6 cellular contexts compared by ENCODE assay signal in genomic region chr6:32193096-32193495, GRCh38. TPM values are rescaled to one million over a fixed set of nuclear protein-coding genes. Genes with fewer than 3 reads are reported as not detected.
A peak's percentile ranks its signal among the peaks of the same experiment; 100 is the strongest.
DNase-seq lines count a peak whose midpoint lies in the region; ATAC-seq and TF ChIP-seq lines count a peak whose summit lies in the region.
"Not testable (repeated sequence)": the region's sequence is repeated elsewhere in the genome, so short reads cannot be mapped to it uniquely, and the experiment has no call there.

No MANE protein-coding gene starts in this region.

- H3K27ac ChIP-seq in RWPE2 (ENCODE audit: poor library complexity, severe bottlenecking) (peak overlapping the region; percentile 81), adrenal gland (peak overlapping the region in 3 of 5 donors; percentile 33 to 94 (median 79)), foreskin keratinocyte (peak overlapping the region; percentile 50), substantia nigra (ENCODE audit: low read depth, low read length, poor library complexity, severe bottlenecking) (peak overlapping the region; percentile 98)
- H3K27ac ChIP-seq in naive thymus-derived CD4-positive, alpha-beta T cell (ENCODE audit: low read depth, low read length), result peak overlapping the region; percentile 97

- CTCF ChIA-PET in naive thymus-derived CD4-positive, alpha-beta T cell (lab: Charles Lee), result interaction anchor here (0.6 to 1.6 kb wide), 8 partner anchors 10 to 1363 kb away, joined by 3 to 10 read pairs (median 4); partner anchors contain the start of gene FKBPL

- POLR2A ChIA-PET in naive thymus-derived CD4-positive, alpha-beta T cell (lab: Charles Lee), result interaction anchor here (0.6 to 10.6 kb wide), 14 partner anchors 13 to 1462 kb away, joined by 3 to 259 read pairs (median 6); partner anchors contain the start of genes AGPAT1, ATF6B, BAG6 and BRD2

- peaks cover 36 to 53% (median 40%) of the 10 kb centered on the region in 7 donors for H3K4me1 Mint-ChIP-seq in naive thymus-derived CD4-positive, alpha-beta T cell

- TF ChIP-seq CTCF in RWPE2 (IDR thresholded peaks at IDR 0.05; ENCODE audit: poor library complexity, severe bottlenecking); adrenal gland (IDR thresholded peaks at IDR 0.05); foreskin keratinocyte (conservative IDR thresholded peaks at IDR 0.05): not testable (repeated sequence)

- not testable (repeated sequence) for H3K36me3 ChIP-seq in RWPE2 (ENCODE audit: low read depth); adrenal gland (replicated peaks in 1 of 2)
- H3K36me3 ChIP-seq in naive thymus-derived CD4-positive, alpha-beta T cell (ENCODE audit: control insufficient read depth in 2 of 3, insufficient read depth in 3 of 3, low read length in 3 of 3), result peaks cover 0 to 24% (median 0%) of the 10 kb centered on the region in 3 experiments

- ATAC-seq in RWPE2 (ENCODE audit: low read depth); foreskin keratinocyte; naive thymus-derived CD4-positive, alpha-beta T cell: not testable (repeated sequence)

- peak overlapping the region; percentile 84 to 100 (median 97) for H3K27ac Mint-ChIP-seq in naive thymus-derived CD4-positive, alpha-beta T cell

- H3K36me3 Mint-ChIP-seq in naive thymus-derived CD4-positive, alpha-beta T cell, result peaks cover 7 to 32% (median 16%) of the 10 kb centered on the region in 5 donors

- H3K9me3 ChIP-seq in RWPE2 (ENCODE audit: severe bottlenecking); adrenal gland (replicated peaks in 1 of 3); naive thymus-derived CD4-positive, alpha-beta T cell (ENCODE audit: control insufficient read depth in 2 of 3, low read length in 3 of 3): not testable (repeated sequence)

- H3K4me3 Mint-ChIP-seq in naive thymus-derived CD4-positive, alpha-beta T cell, result peak overlapping the region; percentile 92 to 100 (median 98)

- WGBS in adrenal gland, 4 donors, result 79 to 84% (median 83%) methylated on average over 13 of the region's 13 CpGs

- intact Hi-C loops in adrenal gland (cut with DNase I), result loop anchor here in 1 of 2 donors (5.0 kb wide), 1 partner anchor 81 kb away; no protein-coding TSS in a partner anchor
- intact Hi-C loops in naive thymus-derived CD4-positive, alpha-beta T cell (cut with micrococcal nuclease), result loop anchor here (2.0 to 10.0 kb wide), 6 partner anchors 296 to 1222 kb away; partner anchors contain the start of genes B3GALT4 (in 1 of the 2), CUTA (in 1 of the 2), EHMT2 (in 1 of the 2) and HSPA1B (in 1 of the 2)

- H3K9me3 Mint-ChIP-seq in naive thymus-derived CD4-positive, alpha-beta T cell, result not testable (repeated sequence)

- peak overlapping the region; percentile 63; the same call in 1 of the 2 replicates for H3K4me3 ChIP-seq in GM08714 (ENCODE audit: low read length)
- H3K4me3 ChIP-seq in RWPE2 (ENCODE audit: severe bottlenecking); adrenal gland: not testable (repeated sequence)
- peak overlapping the region; percentile 94 for H3K4me3 ChIP-seq in naive thymus-derived CD4-positive, alpha-beta T cell (ENCODE audit: low read length)

- H3K4me1 ChIP-seq in RWPE2 (ENCODE audit: insufficient read depth, poor library complexity, severe bottlenecking) (peaks cover 11% of the 10 kb centered on the region), adrenal gland (replicated peaks in 1 of 2) (peaks cover 21 to 47% of the 10 kb centered on the region in 2 donors), foreskin keratinocyte (peaks cover 11% of the 10 kb centered on the region)
- peaks cover 27 to 39% of the 10 kb centered on the region in 2 donors for H3K4me1 ChIP-seq in naive thymus-derived CD4-positive, alpha-beta T cell (ENCODE audit: control insufficient read depth in 2 of 2, insufficient read depth in 2 of 2, low read length in 2 of 2)

- not testable (repeated sequence) for H3K27me3 Mint-ChIP-seq in naive thymus-derived CD4-positive, alpha-beta T cell

- not testable (repeated sequence) for TF ChIP-seq POLR2A in adrenal gland (IDR thresholded peaks at IDR 0.05)

- DNase-seq in RWPE2 (ENCODE audit: low spot score); foreskin keratinocyte; naive thymus-derived CD4-positive, alpha-beta T cell; substantia nigra (lab: John Stamatoyannopoulos, UW): not testable (repeated sequence)
- peak in 1 of 7 donors; percentile 16 for DNase-seq in adrenal gland

- not testable (repeated sequence) for H3K27me3 ChIP-seq in RWPE2 (ENCODE audit: insufficient read depth, poor library complexity, severe bottlenecking); adrenal gland; foreskin keratinocyte; naive thymus-derived CD4-positive, alpha-beta T cell (ENCODE audit: control insufficient read depth in 2 of 2, insufficient read depth in 2 of 2, low read length in 2 of 2)

RNA-seq across cellular contexts. Expression of gene GPSM3, which starts 0.7 kb away (rescaled TPM):
- total RNA-seq in adrenal gland (10 to 100 TPM; 12.7 to 40.3 (median 19.2) TPM), foreskin keratinocyte (12.3 and 13.2 TPM in 2 replicates)
- polyA plus RNA-seq in adrenal gland (10 to 100 TPM in 2 of 3 donors, 1 to 10 TPM in 1; 4.8 to 32.2 (median 15.9) TPM), foreskin keratinocyte (18.5 and 19.1 TPM in 2 replicates)
- 100 to 1,000 TPM; 268 to 325 (median 277) TPM for total RNA-seq in naive thymus-derived CD4-positive, alpha-beta T cell
- polyA plus RNA-seq in naive thymus-derived CD4-positive, alpha-beta T cell, result 100 to 1,000 TPM; 148 to 178 TPM

RNA-seq across cellular contexts. Expression of gene PBX2, which starts 3.1 kb away (rescaled TPM):
- total RNA-seq in adrenal gland (100 to 1,000 TPM in 1 of 8 donors, 10 to 100 TPM in 7; 37.4 to 109 (median 61.3) TPM), foreskin keratinocyte (37.3 and 38.5 TPM in 2 replicates)
- polyA plus RNA-seq in adrenal gland (100 to 1,000 TPM in 1 of 3 donors, 10 to 100 TPM in 2; 46.6 to 211 (median 85.1) TPM), foreskin keratinocyte (33.4 and 39.0 TPM in 2 replicates)
- 100 to 1,000 TPM; 105 to 221 (median 144) TPM for total RNA-seq in naive thymus-derived CD4-positive, alpha-beta T cell
- 1 to 10 TPM; 2.5 to 3.0 TPM for polyA plus RNA-seq in naive thymus-derived CD4-positive, alpha-beta T cell

RNA-seq across cellular contexts. Expression of gene AGER, which starts 9.0 kb away (rescaled TPM):
- 1 to 10 TPM in 7 of 8 donors, not detected in 1; 1.4 to 9.7 (median 2.7) TPM for total RNA-seq in adrenal gland
- polyA plus RNA-seq in adrenal gland, result 10 to 100 TPM in 2 of 3 donors, 1 to 10 TPM in 1; 1.7 to 63.9 (median 18.1) TPM
- 2.7 and 3.2 TPM in 2 replicates for total RNA-seq in foreskin keratinocyte
- polyA plus RNA-seq in foreskin keratinocyte, result 5.6 and 6.7 TPM in 2 replicates
- 10 to 100 TPM; 32.6 to 92.2 (median 38.0) TPM for total RNA-seq in naive thymus-derived CD4-positive, alpha-beta T cell
- under 1 TPM in 1 of 2 donors, not detected in 1; 0.47 TPM for polyA plus RNA-seq in naive thymus-derived CD4-positive, alpha-beta T cell

RNA-seq across cellular contexts. Expression of gene RNF5, which starts 14.9 kb away (rescaled TPM):
- total RNA-seq in adrenal gland, result 100 to 1,000 TPM in 6 of 8 donors, 10 to 100 TPM in 2; 90.6 to 146 (median 116) TPM
- polyA plus RNA-seq in adrenal gland, result 100 to 1,000 TPM in 1 of 3 donors, 10 to 100 TPM in 2; 47.2 to 120 (median 93.2) TPM
- total RNA-seq in foreskin keratinocyte, result 32.3 and 32.7 TPM in 2 replicates
- polyA plus RNA-seq in foreskin keratinocyte, result 54.0 and 54.7 TPM in 2 replicates
- total RNA-seq in naive thymus-derived CD4-positive, alpha-beta T cell, result 10 to 100 TPM; 17.0 to 50.6 (median 40.9) TPM
- 100 to 1,000 TPM; 107 to 111 TPM for polyA plus RNA-seq in naive thymus-derived CD4-positive, alpha-beta T cell

RNA-seq across cellular contexts. Expression of gene AGPAT1, which starts 17.2 kb away (rescaled TPM):
- total RNA-seq in adrenal gland, result 10 to 100 TPM; 51.9 to 91.9 (median 70.2) TPM
- polyA plus RNA-seq in adrenal gland, result 10 to 100 TPM; 63.5 to 75.8 (median 70.1) TPM
- 57.1 and 61.4 TPM in 2 replicates for total RNA-seq in foreskin keratinocyte
- polyA plus RNA-seq in foreskin keratinocyte, result 75.1 and 80.7 TPM in 2 replicates
- total RNA-seq in naive thymus-derived CD4-positive, alpha-beta T cell, result 10 to 100 TPM; 25.0 to 46.1 (median 31.6) TPM
- polyA plus RNA-seq in naive thymus-derived CD4-positive, alpha-beta T cell, result 10 to 100 TPM; 19.3 to 19.5 TPM

Comparison
In these comparisons a context has a peak if more than half of its experiments do, and no peak if none do; other contexts are left out.
1. RNA of gene GPSM3, which starts 0.7 kb away (total RNA-seq): 268 to 325 TPM in naive thymus-derived CD4-positive, alpha-beta T cell; 12.7 to 40.3 TPM in adrenal gland and 12.3 to 13.2 TPM in foreskin keratinocyte; every median in the first group is over 4 times any median in the second.
2. Peak in every context shown above with its lines, with median percentiles within 50 percentile points of each other: H3K27ac ChIP-seq.